In the genomic region with DNA sequence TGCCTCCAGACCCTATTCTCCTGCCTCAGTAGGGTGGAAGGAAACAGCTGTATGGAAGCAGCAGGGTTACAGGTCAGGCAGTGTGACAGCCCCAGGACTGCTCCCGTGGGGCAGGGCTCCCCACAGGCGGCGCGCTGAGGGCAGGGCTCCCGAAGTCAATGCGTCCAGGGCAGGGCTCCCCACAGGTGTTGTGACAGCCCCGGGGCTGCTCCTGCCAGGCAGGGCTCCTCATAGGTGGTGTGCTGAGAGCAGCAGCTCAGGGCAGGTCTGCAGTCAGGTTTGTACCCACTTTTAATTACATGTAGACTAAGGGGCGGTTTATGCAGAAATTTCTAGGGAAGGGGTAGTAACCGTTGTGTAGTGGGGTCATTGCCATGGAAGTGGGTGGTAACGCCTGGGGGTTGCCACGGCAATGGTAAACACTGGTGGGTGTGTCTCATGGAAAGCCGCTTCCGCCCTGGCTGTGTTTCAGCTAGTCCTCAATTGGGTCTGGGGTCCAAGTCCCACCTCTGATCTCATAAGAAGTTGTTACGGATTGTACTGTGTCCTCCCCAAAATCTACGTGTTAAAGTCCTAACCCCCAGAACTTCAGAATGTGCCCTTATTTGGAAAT, we compare ENCODE assay signal across 22 cellular contexts. TPM values are rescaled to one million over a fixed set of nuclear protein-coding genes. Genes with fewer than 3 reads are reported as not detected.
DNase-seq lines count a peak whose midpoint lies in the region; ATAC-seq, FAIRE-seq and TF ChIP-seq lines count a peak whose summit lies in the region.
"Had no signal": no experiment of that assay in that cellular context is flagged by ENCODE, and none has a peak within 500 bp of the region (broad histone marks: within the 10 kb centered on the region; RNA-seq: fewer than 3 reads in every experiment).

No MANE protein-coding gene starts in this region.

- H3K27me3 ChIP-seq in Loucy (ENCODE audit: insufficient read depth, low read length, poor library complexity, severe bottlenecking), result no peaks in the 10 kb centered on the region
- H3K27me3 ChIP-seq: body of pancreas had no signal

- H3K36me3 ChIP-seq in Loucy (ENCODE audit: insufficient read depth, low read length), result no peaks in the 10 kb centered on the region; the same call in 1 of the 2 replicates
- H3K36me3 ChIP-seq in kidney (ENCODE audit: control insufficient read depth in 1 of 2, insufficient read depth in 2 of 2, low read length in 2 of 2), result no peaks in the 10 kb centered on the region
- H3K36me3 ChIP-seq: esophagus squamous epithelium, HAP-1, tibial artery had no signal

- H4K20me1 ChIP-seq in Loucy (ENCODE audit: insufficient read depth, low read length, poor library complexity, severe bottlenecking), result no peaks in the 10 kb centered on the region

- H3K79me2 ChIP-seq in Loucy (ENCODE audit: insufficient read depth, low read length), result peaks cover 14% of the 10 kb centered on the region

- no peak for FAIRE-seq in kidney (lab: Jason Lieb, UNC)

- H3K4me3 ChIP-seq in Loucy (ENCODE audit: low read length, poor library complexity, severe bottlenecking), result peak overlapping the region; percentile 50
- no peak overlapping the region for H3K4me3 ChIP-seq in kidney (ENCODE audit: low read length in 2 of 2)
- H3K4me3 ChIP-seq: body of pancreas, esophagus squamous epithelium, HAP-1, psoas muscle, tibial artery had no signal

- peaks cover 63% of the 10 kb centered on the region for H3K4me1 ChIP-seq in Loucy (ENCODE audit: insufficient read depth, low read length, poor library complexity, severe bottlenecking)
- H3K4me1 ChIP-seq in kidney (ENCODE audit: control insufficient read depth in 1 of 2, insufficient read depth in 1 of 2, low read depth in 1 of 2, low read length in 2 of 2), result peaks cover 0 to 5% of the 10 kb centered on the region in 2 donors
- H3K4me1 ChIP-seq: psoas muscle had no signal

- intact Hi-C loops in cardiac septum (cut with DNase I), result no loop called here
- intact Hi-C loops in Right ventricle myocardium inferior (cut with DNase I), result no loop called here
- intact Hi-C loops in kidney (cut with DNase I), result no loop called here

- H3K9me2 ChIP-seq in Loucy (replicated peaks; ENCODE audit: low read depth, low read length), result no peaks in the 10 kb centered on the region

- H3K9ac ChIP-seq in Loucy (ENCODE audit: low read depth, low read length, poor library complexity, severe bottlenecking) (peak overlapping the region; percentile 63), kidney (ENCODE audit: low read length in 2 of 2) (no peak overlapping the region)

- TF ChIP-seq CTCF in Loucy (conservative IDR thresholded peaks at IDR 0.05; ENCODE audit: low read length) (no peak), kidney (IDR thresholded peaks at IDR 0.05; ENCODE audit: borderline replicate concordance, extremely low read depth, insufficient read depth) (no peak)

- H3K4me2 ChIP-seq in Loucy (ENCODE audit: low read depth, low read length, poor library complexity, severe bottlenecking), result peak overlapping the region; percentile 62

- peaks cover 40% of the 10 kb centered on the region for H3F3A ChIP-seq in Loucy (ENCODE audit: low read depth)

- DNase-seq in cardiac septum (ENCODE audit: low spot score) (peak; percentile 58), Right ventricle myocardium inferior (ENCODE audit: missing footprints) (no peak), kidney (peak; percentile 53), KG1 (lab: John Stamatoyannopoulos, UW) (no peak)
- DNase-seq: body of pancreas; COR-L47; EL; esophagus squamous epithelium; NCI-H1105 treated with DMSO at 0.1 percent for 48 hours; NCI-H2081 treated with DMSO at 0.1 percent for 48 hours; NCI-H446; NK-92 treated with Interleukin-12 subunit alpha and Interleukin-12 subunit beta, amount 100 ng/mL, for 24 hours; stimulated activated CD4-positive, alpha-beta T cell treated with anti-CD3 and anti-CD28 coated beads, Interleukin-2, amount 100 ng/mL, for 24 hours; stimulated activated naive CD4-positive, alpha-beta T cell treated with Interleukin-2 at 50 U/mL for 16 hours had no signal

- H3K9me3 ChIP-seq in Loucy (ENCODE audit: insufficient read depth, low read depth, low read length) (peaks cover 16% of the 10 kb centered on the region), kidney (ENCODE audit: control insufficient read depth in 1 of 2, low read length in 2 of 2) (no peaks in the 10 kb centered on the region)
- H3K9me3 ChIP-seq: body of pancreas, esophagus squamous epithelium, psoas muscle, tibial artery had no signal

- no peak overlapping the region for H2AFZ ChIP-seq in Loucy (ENCODE audit: low read length)

- ATAC-seq in Right ventricle myocardium inferior (no peak), HG03280 (IDR thresholded peaks at IDR 0.05; ENCODE audit: unreplicated experiment) (no peak), GM19035 (IDR thresholded peaks at IDR 0.05; ENCODE audit: unreplicated experiment) (no peak)
- ATAC-seq: body of pancreas, psoas muscle had no signal

- no peak overlapping the region for H3K27ac ChIP-seq in kidney (ENCODE audit: low read depth in 2 of 2, low read length in 2 of 2)
- H3K27ac ChIP-seq: body of pancreas, esophagus squamous epithelium, psoas muscle, tibial artery had no signal

RNA-seq across cellular contexts. Expression of a gene that starts 16.7 kb away (rescaled TPM):
- total RNA-seq in cardiac septum (not detected), Right ventricle myocardium inferior (not detected), kidney (0.91 TPM)
- not detected for polyA plus RNA-seq in kidney (ENCODE audit: insufficient read depth, low read depth, low replicate concordance)
- total RNA-seq: body of pancreas, glomerular endothelial cell, psoas muscle, RPMI7951 had no signal
- polyA plus RNA-seq: psoas muscle had no signal

RNA-seq across cellular contexts. Expression of a gene that starts 33.4 kb away (rescaled TPM):
- total RNA-seq in cardiac septum (42.6 TPM), Right ventricle myocardium inferior (33.3 TPM), kidney (96.6 TPM)
- polyA plus RNA-seq in kidney (ENCODE audit: insufficient read depth, low read depth, low replicate concordance), result 135 TPM

Comparison
In these comparisons a context has a peak if more than half of its experiments do, and no peak if none do; other contexts are left out.
1. DNase-seq: peak in cardiac septum (single experiment) and kidney (single experiment); none in Right ventricle myocardium inferior (single experiment) and KG1 (single experiment).